In genomic region chr5:1642621-1643061, GRCh38 we compare ENCODE assay signal across 27 cellular contexts.
"Had no signal": no experiment of that assay in that cellular context is flagged by ENCODE, and none has a peak within 500 bp of the region (broad histone marks: within the 10 kb centered on the region; RNA-seq: fewer than 3 reads in every experiment).

No MANE protein-coding gene starts in this region.

- ATAC-seq: activated CD8-positive, alpha-beta T cell treated with anti-CD3 and anti-CD28 coated beads for 36 hours; activated naive CD4-positive, alpha-beta T cell treated with anti-CD3 and anti-CD28 coated beads, Interleukin-2, amount 50 U/mL, for 72 hours; activated T-cell treated with anti-CD3 and anti-CD28 coated beads, Interleukin-2, amount 50 U/mL, for 4 hours; activated T-helper 17 cell treated with anti-CD3 and anti-CD28 coated beads, Interleukin-2, amount 50 U/mL, for 72 hours; body of pancreas; gastroesophageal sphincter; natural killer cell; right lobe of liver; stimulated activated effector memory CD8-positive, alpha-beta T cell treated with anti-CD3 and anti-CD28 coated beads, Interleukin-12 subunit alpha, Interleukin-12 subunit beta, amount 100 ng/mL, for 72 hours; T-helper 17 cell had no signal

- H3K9me3 ChIP-seq: adrenal gland, body of pancreas, gastroesophageal sphincter, right lobe of liver, thoracic aorta, vagina had no signal

- H3K4me1 ChIP-seq: adrenal gland, right lobe of liver had no signal

- H3K27ac ChIP-seq: adrenal gland, body of pancreas, gastroesophageal sphincter, right lobe of liver, thoracic aorta, vagina, WERI-Rb-1 had no signal

- H3K27me3 ChIP-seq: vagina had no signal

- H3K36me3 ChIP-seq: adrenal gland, gastroesophageal sphincter, right lobe of liver, thoracic aorta, vagina, WERI-Rb-1 had no signal

- DNase-seq: activated CD4-positive, alpha-beta T cell treated with anti-CD3 and anti-CD28 coated beads for 1 hour; activated CD4-positive, alpha-beta T cell treated with anti-CD3 and anti-CD28 coated beads, Interleukin-2, amount 50 U/mL, for 1 hour; activated CD8-positive, alpha-beta T cell treated with anti-CD3 and anti-CD28 coated beads for 36 hours; activated naive CD4-positive, alpha-beta T cell; activated T-cell treated with anti-CD3 and anti-CD28 coated beads, Interleukin-2, amount 50 U/mL, for 4 hours; adrenal gland; body of pancreas; cerebellar nuclear complex; cortex of kidney; hypothalamus; immature natural killer cell; mesendoderm; natural killer cell; stimulated activated CD4-positive, alpha-beta T cell treated with anti-CD3 and anti-CD28 coated beads, Interleukin-12 subunit alpha, Interleukin-12 subunit beta, amount 100 ng/mL, for 4 hours; stimulated activated CD4-positive, alpha-beta T cell treated with anti-CD3 and anti-CD28 coated beads, Interleukin-4, amount 100 ng/mL, for 1 hour; T-helper 17 cell; T1000; trophoblast cell; WERI-Rb-1 had no signal

- H3K4me3 ChIP-seq: adrenal gland, body of pancreas, gastroesophageal sphincter, lung, right lobe of liver, thoracic aorta, vagina had no signal
